In the genomic region with DNA sequence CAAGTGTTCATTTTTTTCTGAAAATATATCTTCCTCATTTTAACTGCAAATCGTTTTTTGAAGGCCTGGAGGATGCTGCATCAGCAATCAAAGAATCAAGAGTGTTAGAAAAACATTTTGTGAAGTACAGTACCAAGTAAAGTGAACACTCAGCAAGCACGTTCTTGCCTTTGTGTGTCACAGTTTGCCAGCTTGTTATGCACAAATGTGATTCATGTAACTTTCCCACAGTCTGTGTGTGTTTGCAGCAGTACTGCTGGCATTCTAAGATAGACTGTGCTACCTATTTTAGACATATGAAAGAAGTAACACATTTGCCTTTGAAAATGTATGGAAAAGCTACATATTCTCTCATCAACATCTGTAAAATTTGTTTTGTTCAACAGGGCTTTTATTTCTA, we compare ENCODE assay signal across 19 cellular contexts.
DNase-seq lines count a peak whose midpoint lies in the region; ATAC-seq, FAIRE-seq and TF ChIP-seq lines count a peak whose summit lies in the region.
"Had no signal": no experiment of that assay in that cellular context is flagged by ENCODE, and none has a peak within 500 bp of the region (broad histone marks: within the 10 kb centered on the region; RNA-seq: fewer than 3 reads in every experiment).

No MANE protein-coding gene starts in this region.

- POLR2A ChIA-PET in HepG2 (lab: Yijun Ruan, JAX), result no interaction called here
- POLR2A ChIA-PET in OCI-LY7 (lab: Charles Lee), result no interaction called here

- H3K9ac ChIP-seq in HepG2 (ENCODE audit: insufficient read depth, low read depth, low read length) (no peak overlapping the region), neuronal stem cell (ENCODE audit: low read depth, low read length, poor library complexity) (no peak overlapping the region)
- H3K9ac ChIP-seq: BLaER1 had no signal

- no peak overlapping the region for H2AK5ac ChIP-seq in neuronal stem cell (ENCODE audit: low read depth, low read length)

- H3K4me1 ChIP-seq in HepG2 (ENCODE audit: insufficient read depth, low read length) (no peaks in the 10 kb centered on the region), right lobe of liver (no peaks in the 10 kb centered on the region), neuronal stem cell (ENCODE audit: control insufficient read depth in 2 of 2, insufficient read depth in 1 of 2, low read depth in 1 of 2, low read length in 2 of 2) (no peaks in the 10 kb centered on the region), heart left ventricle (no peaks in the 10 kb centered on the region), OCI-LY7 (ENCODE audit: insufficient read depth, low read length, poor library complexity, severe bottlenecking) (no peaks in the 10 kb centered on the region), gastrocnemius medialis (no peaks in the 10 kb centered on the region)
- H3K4me1 ChIP-seq: BLaER1 had no signal

- no TSS peak for BruUV-seq in HepG2 (replicated peaks; lab: Mats Ljungman, UMichigan)
- no TSS peak for BruUV-seq in OCI-LY7 (replicated peaks; lab: Mats Ljungman, UMichigan)

- no peak for TF ChIP-seq POLR2A in HepG2 (IDR thresholded peaks at IDR 0.05; ENCODE audit: insufficient read depth in 1 of 2, low read depth in 2 of 2, low read length in 2 of 2)
- no peak for TF ChIP-seq POLR2A in right lobe of liver (IDR thresholded peaks at IDR 0.05)
- no peak for TF ChIP-seq POLR2A in heart left ventricle (IDR thresholded peaks at IDR 0.05)
- TF ChIP-seq POLR2A in gastrocnemius medialis (IDR thresholded peaks at IDR 0.05), result no peak

- H3K23ac ChIP-seq in neuronal stem cell (ENCODE audit: low read depth, low read length, poor library complexity), result no peak overlapping the region

- no peak overlapping the region for H2AFZ ChIP-seq in HepG2 (ENCODE audit: low read length)
- H2AFZ ChIP-seq in neuronal stem cell (ENCODE audit: low read length), result peak overlapping the region; percentile 14
- H2AFZ ChIP-seq in OCI-LY7 (ENCODE audit: low read length), result no peak overlapping the region

- CTCF ChIA-PET in HepG2 (lab: Yijun Ruan, JAX; ENCODE audit: low intra/inter-chr PET ratio, low total read pairs), result no interaction called here
- CTCF ChIA-PET in OCI-LY7 (lab: Charles Lee; ENCODE audit: unreplicated experiment), result no interaction called here

- H3K18ac ChIP-seq in neuronal stem cell (ENCODE audit: low read length), result no peak overlapping the region

- in situ Hi-C loops in HepG2 (cut with HindIII; ENCODE audit: extremely low pct_ligation_motif_present, low pct_unique_long_range_greater_than_20kb) (no loop called here), gastrocnemius medialis (cut with MboI; ENCODE audit: low sequenced_read_pairs in 4 of 4) (no loop called here)

- FAIRE-seq in HepG2 (lab: Jason Lieb, UNC), result peak; percentile 26
- FAIRE-seq in GM19239 (lab: Jason Lieb, UNC), result no peak

- H3K27ac ChIP-seq in HepG2 (ENCODE audit: extremely low read length, insufficient read depth, low read length) (no peak overlapping the region), right lobe of liver (no peak overlapping the region), neuronal stem cell (replicated peaks; ENCODE audit: low read length) (no peak overlapping the region), heart left ventricle (no peak overlapping the region), OCI-LY7 (ENCODE audit: low read depth, low read length, poor library complexity, severe bottlenecking) (no peak overlapping the region), gastrocnemius medialis (no peak overlapping the region)
- H3K27ac ChIP-seq: BLaER1, HL-60 had no signal

- H4K20me1 ChIP-seq in HepG2 (ENCODE audit: insufficient read depth, low read length) (no peaks in the 10 kb centered on the region), OCI-LY7 (ENCODE audit: insufficient read depth, low read length) (no peaks in the 10 kb centered on the region)
- H4K20me1 ChIP-seq: BLaER1 had no signal

- H3K4ac ChIP-seq in neuronal stem cell (ENCODE audit: low read length), result no peak overlapping the region

- TF ChIP-seq RAD21 in HepG2 (CRISPR knock-in tag; IDR thresholded peaks at IDR 0.05), result no peak

- H4K91ac ChIP-seq in neuronal stem cell (ENCODE audit: low read depth, low read length, poor library complexity), result no peak overlapping the region

- no peak overlapping the region for H3K14ac ChIP-seq in neuronal stem cell (ENCODE audit: low read length)

- no peak overlapping the region for H3K4me2 ChIP-seq in HepG2 (ENCODE audit: low read depth, low read length)
- H3K4me2 ChIP-seq in neuronal stem cell (ENCODE audit: insufficient read depth, low read length, poor library complexity, severe bottlenecking), result no peak overlapping the region
- H3K4me2 ChIP-seq in OCI-LY7 (ENCODE audit: low read length), result no peak overlapping the region
- H3K4me2 ChIP-seq: BLaER1 had no signal

- H3K36me3 ChIP-seq in HepG2 (replicated peaks in 1 of 2; ENCODE audit: control insufficient read depth in 1 of 2, insufficient read depth in 2 of 2, low read length in 2 of 2) (no peaks in the 10 kb centered on the region), right lobe of liver (no peaks in the 10 kb centered on the region), neuronal stem cell (replicated peaks in 1 of 2; ENCODE audit: control insufficient read depth in 2 of 2, insufficient read depth in 2 of 2, low read length in 2 of 2) (no peaks in the 10 kb centered on the region), heart left ventricle (no peaks in the 10 kb centered on the region), OCI-LY7 (ENCODE audit: insufficient read depth, low read length) (no peaks in the 10 kb centered on the region), gastrocnemius medialis (no peaks in the 10 kb centered on the region)
- H3K36me3 ChIP-seq: BLaER1 had no signal

- TF ChIP-seq CTCF in HepG2 (CRISPR knock-in tag; IDR thresholded peaks at IDR 0.05), result no peak
- TF ChIP-seq CTCF in right lobe of liver (IDR thresholded peaks at IDR 0.05), result no peak
- TF ChIP-seq CTCF in heart left ventricle (IDR thresholded peaks at IDR 0.05), result no peak
- TF ChIP-seq CTCF in OCI-LY7 (conservative IDR thresholded peaks at IDR 0.05; ENCODE audit: low read length), result no peak
- no peak for TF ChIP-seq CTCF in gastrocnemius medialis (IDR thresholded peaks at IDR 0.05 in 4 of 5, conservative IDR thresholded peaks at IDR 0.05 in 1 of 5)

- H3K4me3 ChIP-seq in HepG2 (replicated peaks in 1 of 3; ENCODE audit: insufficient read depth in 1 of 3, low read depth in 2 of 3, low read length in 3 of 3) (no peak overlapping the region), right lobe of liver (no peak overlapping the region), neuronal stem cell (ENCODE audit: low read length in 2 of 2) (no peak overlapping the region), heart left ventricle (no peak overlapping the region), OCI-LY7 (ENCODE audit: low read depth, low read length, poor library complexity, severe bottlenecking) (no peak overlapping the region), gastrocnemius medialis (no peak overlapping the region)
- H3K4me3 ChIP-seq: BLaER1 had no signal

- H3K9me2 ChIP-seq in OCI-LY7 (ENCODE audit: insufficient read depth, low read length), result no peaks in the 10 kb centered on the region

- no peaks in the 10 kb centered on the region for H3K79me1 ChIP-seq in neuronal stem cell (ENCODE audit: low read depth, low read length)

- DNase-seq in HepG2 (ENCODE audit: low spot score) (no peak), right lobe of liver (no peak), neuronal stem cell (ENCODE audit: low spot score) (no peak), heart left ventricle (no peak), OCI-LY7 (ENCODE audit: low spot score) (no peak), gastrocnemius medialis (no peak), GM19239 (ENCODE audit: insufficient read length, low spot score) (no peak)
- DNase-seq: 8988T; CD4-positive, alpha-beta memory T cell; DMS153; DMS79; GDM1; GOT3; H7; HFFc6 had no signal

- H3K9me3 ChIP-seq in HepG2 (ENCODE audit: low read length) (no peaks in the 10 kb centered on the region), right lobe of liver (no peaks in the 10 kb centered on the region), neuronal stem cell (replicated peaks in 1 of 2; ENCODE audit: control insufficient read depth in 2 of 2, insufficient read depth in 1 of 2, low read depth in 1 of 2, low read length in 2 of 2) (no peaks in the 10 kb centered on the region), heart left ventricle (no peaks in the 10 kb centered on the region), OCI-LY7 (ENCODE audit: low read length) (no peaks in the 10 kb centered on the region), gastrocnemius medialis (no peaks in the 10 kb centered on the region)
- H3K9me3 ChIP-seq: BLaER1 had no signal

- H4K8ac ChIP-seq in neuronal stem cell (ENCODE audit: low read depth, low read length), result no peak overlapping the region

- WGBS in HepG2 (ENCODE audit: low lambda C conversion rate), result 0% methylated on average over 2 of the region's 2 CpGs
- 22% methylated on average over 2 of the region's 2 CpGs for WGBS in right lobe of liver (ENCODE audit: insufficient coverage, low coverage, low lambda C conversion rate, missing lambda C conversion rate)
- WGBS in neuronal stem cell (ENCODE audit: extremely low coverage in 2 of 2, insufficient read length in 2 of 2, insufficient replicate concordance in 1 of 2), 2 donors, result no CpG with 5 or more reads among the region's 2 CpGs
- 25 to 42% (median 36%) methylated on average over 2 of the region's 2 CpGs for WGBS in heart left ventricle, 4 donors

- no peak for ATAC-seq in HepG2
- no peak for ATAC-seq in right lobe of liver
- peak; percentile 46 for ATAC-seq in esophagus mucosa
- ATAC-seq in heart left ventricle, result no peak
- no peak for ATAC-seq in gastrocnemius medialis
- ATAC-seq: HCT116 had no signal

- H3K79me2 ChIP-seq in HepG2 (ENCODE audit: insufficient read depth, low read length), result no peaks in the 10 kb centered on the region
- H3K79me2 ChIP-seq in OCI-LY7 (ENCODE audit: insufficient read depth, low read depth, low read length), result no peaks in the 10 kb centered on the region

- no peak overlapping the region for H2BK12ac ChIP-seq in neuronal stem cell (ENCODE audit: low read length)

- H2BK120ac ChIP-seq in neuronal stem cell (ENCODE audit: low read depth, low read length), result no peak overlapping the region

- intact Hi-C loops in HepG2 (cut with micrococcal nuclease; ENCODE audit: unreplicated experiment) (no loop called here), right lobe of liver (cut with DNase I) (no loop called here), heart left ventricle (cut with DNase I) (no loop called here), OCI-LY7 (cut with micrococcal nuclease; ENCODE audit: unreplicated experiment) (no loop called here), gastrocnemius medialis (cut with DNase I; ENCODE audit: low total_unique reads) (no loop called here)

- H3K27me3 ChIP-seq in HepG2 (ENCODE audit: control insufficient read depth in 1 of 2, insufficient read depth in 2 of 2, low read length in 2 of 2) (no peaks in the 10 kb centered on the region), right lobe of liver (no peaks in the 10 kb centered on the region), neuronal stem cell (ENCODE audit: control insufficient read depth in 3 of 3, insufficient read depth in 3 of 3, low read depth in 1 of 3, low read length in 3 of 3) (no peaks in the 10 kb centered on the region), heart left ventricle (peaks cover 0 to 2% (median 0%) of the 10 kb centered on the region in 9 donors), gastrocnemius medialis (no peaks in the 10 kb centered on the region)

- no peak overlapping the region for H2BK15ac ChIP-seq in neuronal stem cell (ENCODE audit: low read length)

- TF ChIP-seq EP300 in HepG2 (IDR thresholded peaks at IDR 0.05; ENCODE audit: low read depth in 2 of 2, low read length in 2 of 2) (no peak), HepG2 (CRISPR knock-in tag; IDR thresholded peaks at IDR 0.05; ENCODE audit: borderline replicate concordance) (no peak)

- no peak overlapping the region for H2BK5ac ChIP-seq in neuronal stem cell (ENCODE audit: low read length)
